Comparison of ENCODE assay signal across 2 cellular contexts in genomic region chr20:47358052-47358671, GRCh38.
TF ChIP-seq lines count a peak whose summit lies in the region.

No MANE protein-coding gene starts in this region.

TF ChIP-seq in H1, 55 proteins besides CTCF, POLR2A, EP300 and RAD21 (continued from another document):
- TF ChIP-seq EZH2 (IDR thresholded peaks at IDR 0.05; ENCODE audit: low read depth, low read length, severe bottlenecking) = no peak
- TF ChIP-seq KDM1A (IDR thresholded peaks at IDR 0.05; ENCODE audit: borderline replicate concordance, low read length) = no peak
- no peak for TF ChIP-seq KDM4A (IDR thresholded peaks at IDR 0.05; ENCODE audit: low read depth, low read length, severe bottlenecking)

TF ChIP-seq in HEK293T, 16 proteins besides CTCF, POLR2A, EP300 and RAD21 (continued from another document):
- TF ChIP-seq CTBP1 (IDR thresholded peaks at IDR 0.05; ENCODE audit: borderline replicate concordance) (no peak), FOXA1 (IDR thresholded peaks at IDR 0.05) (no peak), BHLHE40 (IDR thresholded peaks at IDR 0.05; ENCODE audit: borderline replicate concordance) (no peak), TARDBP (IDR thresholded peaks at IDR 0.05) (no peak), FOXM1 (IDR thresholded peaks at IDR 0.05; ENCODE audit: borderline replicate concordance) (no peak)
- TF ChIP-seq, protein P1, sequence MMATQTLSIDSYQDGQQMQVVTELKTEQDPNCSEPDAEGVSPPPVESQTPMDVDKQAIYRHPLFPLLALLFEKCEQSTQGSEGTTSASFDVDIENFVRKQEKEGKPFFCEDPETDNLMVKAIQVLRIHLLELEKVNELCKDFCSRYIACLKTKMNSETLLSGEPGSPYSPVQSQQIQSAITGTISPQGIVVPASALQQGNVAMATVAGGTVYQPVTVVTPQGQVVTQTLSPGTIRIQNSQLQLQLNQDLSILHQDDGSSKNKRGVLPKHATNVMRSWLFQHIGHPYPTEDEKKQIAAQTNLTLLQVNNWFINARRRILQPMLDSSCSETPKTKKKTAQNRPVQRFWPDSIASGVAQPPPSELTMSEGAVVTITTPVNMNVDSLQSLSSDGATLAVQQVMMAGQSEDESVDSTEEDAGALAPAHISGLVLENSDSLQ (IDR thresholded peaks at IDR 0.05) = no peak
TF ChIP-seq in HEK293T: peak in this region for 0.
